ENCODE assay signal across 8 cellular contexts in genomic region chr7:74657692-74658170, GRCh38. TPM values are rescaled to one million over a fixed set of nuclear protein-coding genes. Genes with fewer than 3 reads are reported as not detected.
DNase-seq lines count a peak whose midpoint lies in the region; ATAC-seq and TF ChIP-seq lines count a peak whose summit lies in the region.

Gene GTF2I (plus strand): TSS chr7:74657718. CDS start chr7:74689129, 31,411 bp downstream.

- DNase-seq in NCI-H1092 (lab: John Stamatoyannopoulos, UW) (peak; percentile 65), NCI-H1092 treated with DMSO at 0.1 percent for 48 hours (lab: John Stamatoyannopoulos, UW) (no peak), RWPE1 (ENCODE audit: low spot score) (peak; percentile 37), lung (ENCODE audit: low spot score) (peak; percentile 39), cerebellar nuclear complex (lab: John Stamatoyannopoulos, UW) (no peak)

- POLR2A ChIA-PET in RWPE1 (lab: Yijun Ruan, JAX; ENCODE audit: low non-redundant PET): interaction anchor here (0.6 to 0.7 kb wide), 3 partner anchors 58 to 84 kb away, joined by 3 to 5 read pairs (median 3); no protein-coding TSS in a partner anchor

- no peaks in the 10 kb centered on the region for H3K27me3 ChIP-seq in lung (ENCODE audit: control insufficient read depth, insufficient read depth)

- H3K4me1 ChIP-seq in lung (ENCODE audit: control insufficient read depth in 2 of 2, insufficient read depth in 2 of 2, low read length in 2 of 2): peaks cover 14 to 17% of the 10 kb centered on the region in 2 donors

- ATAC-seq in HG02763 (IDR thresholded peaks at IDR 0.05; ENCODE audit: unreplicated experiment) (peak; percentile 17), lung (ENCODE audit: insufficient read depth, low FRiP score) (peak; percentile 0)

- H3K4me3 ChIP-seq in lung: peak within 1 kb of the TSS; percentile 92

- H3K27ac ChIP-seq in RWPE1 (peak within 1 kb of the TSS; percentile 98), cingulate gyrus (ENCODE audit: low read depth, low read length) (peak within 1 kb of the TSS; percentile 99), lung (ENCODE audit: low read depth in 1 of 2, low read length in 1 of 2) (peak within 1 kb of the TSS; percentile 99 to 100)

- CTCF ChIA-PET in RWPE1 (lab: Yijun Ruan, JAX): interaction anchor here (0.7 to 1.2 kb wide), 2 partner anchors 15 to 86 kb away, joined by 6 to 10 read pairs; no protein-coding TSS in a partner anchor

- 1% methylated on average over 34 to 56 of the region's 56 CpGs for WGBS in lung, 2 donors

- no peaks in the 10 kb centered on the region for H3K36me3 ChIP-seq in lung (ENCODE audit: control insufficient read depth in 2 of 2, insufficient read depth in 2 of 2, low read length in 2 of 2)

- no peak for TF ChIP-seq CTCF in RWPE1 (conservative IDR thresholded peaks at IDR 0.05; ENCODE audit: low read depth)
- TF ChIP-seq CTCF in lung (IDR thresholded peaks at IDR 0.05; ENCODE audit: control extremely low read depth, extremely low read depth): no peak
- TF ChIP-seq CTCF in subcutaneous adipose tissue (IDR thresholded peaks at IDR 0.05; ENCODE audit: low read depth): no peak

- H3K9me3 ChIP-seq in lung (ENCODE audit: control insufficient read depth in 2 of 2, insufficient read depth in 1 of 2, low read length in 1 of 2): no peaks in the 10 kb centered on the region

RNA-seq across cellular contexts. Expression of gene GTF2I, which starts in this region (rescaled TPM):
- total RNA-seq in lung: 100 to 1,000 TPM; 224 to 353 TPM
- 10 to 100 TPM; 27.7 to 53.3 TPM for polyA plus RNA-seq in lung
- total RNA-seq in subcutaneous adipose tissue: 100 to 1,000 TPM; 149 to 252 (median 173) TPM

Comparison
In these comparisons a context has a peak if more than half of its experiments do, and no peak if none do; other contexts are left out.
1. DNase-seq: peak in NCI-H1092 (single experiment), RWPE1 (single experiment) and lung (single experiment); none in NCI-H1092 treated with DMSO at 0.1 percent for 48 hours (single experiment) and cerebellar nuclear complex (0 of 2).
2. Peak in every context shown above with its lines, with median percentiles within 50 percentile points of each other: H3K27ac ChIP-seq.